Comparison of ENCODE assay signal across 22 cellular contexts in genomic region chr6:54598787-54599309, GRCh38.
DNase-seq lines count a peak whose midpoint lies in the region; ATAC-seq, FAIRE-seq and TF ChIP-seq lines count a peak whose summit lies in the region.
"Had no signal": no experiment of that assay in that cellular context is flagged by ENCODE, and none has a peak within 500 bp of the region (broad histone marks: within the 10 kb centered on the region; RNA-seq: fewer than 3 reads in every experiment).

No MANE protein-coding gene starts in this region.

- H2BK120ac ChIP-seq in IMR-90 (ENCODE audit: low read depth, low read length) = no peak overlapping the region

- no peak overlapping the region for H3K14ac ChIP-seq in IMR-90 (replicated peaks; ENCODE audit: low read depth, low read length)

- H2BK15ac ChIP-seq in IMR-90 (ENCODE audit: low read depth, low read length) = no peak overlapping the region

- no peak overlapping the region for H3K4me2 ChIP-seq in IMR-90 (ENCODE audit: low read depth, low read length)
- H3K4me2 ChIP-seq: SK-N-SH had no signal

- H3K4me1 ChIP-seq in IMR-90 (ENCODE audit: control insufficient read depth, insufficient read depth, low read length) (peaks cover 4% of the 10 kb centered on the region), pancreas (peaks cover 0 to 9% (median 0%) of the 10 kb centered on the region in 3 donors), gastrocnemius medialis (no peaks in the 10 kb centered on the region), mucosa of descending colon (ENCODE audit: low read depth) (no peaks in the 10 kb centered on the region)

- H3K36me3 ChIP-seq in IMR-90 (ENCODE audit: control insufficient read depth, insufficient read depth, low read length) (no peaks in the 10 kb centered on the region), pancreas (no peaks in the 10 kb centered on the region), gastrocnemius medialis (no peaks in the 10 kb centered on the region), mucosa of descending colon (ENCODE audit: low read depth) (no peaks in the 10 kb centered on the region)

- H3K18ac ChIP-seq in IMR-90 (ENCODE audit: low read depth, low read length) = no peak overlapping the region

- no peak for DNase-seq in IMR-90
- peak; percentile 17 for DNase-seq in amniotic epithelial cell (ENCODE audit: low read depth)
- peak in 3 of 6 donors; percentile 12 to 17 (median 16) for DNase-seq in pancreas
- DNase-seq in gastrocnemius medialis = no peak
- no peak for DNase-seq in AG20443 (ENCODE audit: low spot score)
- no peak for DNase-seq in mucosa of descending colon
- DNase-seq: CD8-positive, alpha-beta memory T cell; GF-D8; H9; Karpas-422; MM.1S; NCI-H1092 treated with DMSO at 0.1 percent for 48 hours; NCI-H1694; NCI-H2107; NCI-H226; NCI-H524 treated with DMSO at 0.1 percent for 48 hours; SHP77; SK-N-SH had no signal

- H2AFZ ChIP-seq in IMR-90 (replicated peaks; ENCODE audit: low read length, poor library complexity) = no peak overlapping the region

- TF ChIP-seq POLR2A in IMR-90 (IDR thresholded peaks at IDR 0.05; ENCODE audit: low read depth, low read length) (no peak), gastrocnemius medialis (IDR thresholded peaks at IDR 0.05) (no peak)

- H2AK9ac ChIP-seq in IMR-90 (replicated peaks; ENCODE audit: low read depth, low read length, poor library complexity) = no peak overlapping the region

- ATAC-seq in IMR-90 (ENCODE audit: low read depth) = no peak
- peak; percentile 69 for ATAC-seq in esophagus mucosa
- ATAC-seq in pancreas = peak; percentile 61 to 88 (median 78)
- no peak for ATAC-seq in gastrocnemius medialis
- no peak for ATAC-seq in mucosa of descending colon
- no peak for ATAC-seq in GM18858 (IDR thresholded peaks at IDR 0.05; ENCODE audit: unreplicated experiment)
- ATAC-seq: Panc1 had no signal

- H3K27me3 ChIP-seq in IMR-90 (ENCODE audit: control insufficient read depth, insufficient read depth, low read length) = no peaks in the 10 kb centered on the region
- no peaks in the 10 kb centered on the region for H3K27me3 ChIP-seq in pancreas
- H3K27me3 ChIP-seq in gastrocnemius medialis = no peaks in the 10 kb centered on the region

- dilution Hi-C loops in IMR-90 (cut with HindIII; ENCODE audit: low sequenced_read_pairs, unreplicated experiment) = no loop called here

- no TSS peak for BruUV-seq in IMR-90 (replicated peaks; lab: Mats Ljungman, UMichigan)

- H4K91ac ChIP-seq in IMR-90 (ENCODE audit: insufficient read depth, low read depth, low read length) = no peak overlapping the region

- intact Hi-C loops in IMR-90 (cut with micrococcal nuclease) = no loop called here
- intact Hi-C loops in pancreas (cut with DNase I) = no loop called here
- intact Hi-C loops in gastrocnemius medialis (cut with DNase I; ENCODE audit: low total_unique reads) = no loop called here
- intact Hi-C loops in mucosa of descending colon (cut with DNase I, micrococcal nuclease) = no loop called here

- in situ Hi-C loops in IMR-90 (cut with MboI; ENCODE audit: low sequenced_read_pairs) (no loop called here), gastrocnemius medialis (cut with MboI; ENCODE audit: low sequenced_read_pairs in 4 of 4) (no loop called here)

- H3K27ac ChIP-seq in IMR-90 (ENCODE audit: insufficient read depth, low read length) (no peak overlapping the region), pancreas (no peak overlapping the region), gastrocnemius medialis (no peak overlapping the region)

- no CpG with 5 or more reads among the region's 5 CpGs for WGBS in IMR-90 (ENCODE audit: extremely low coverage in 2 of 2, insufficient read length in 1 of 2), 2 experiments
- WGBS in pancreas, 2 donors = 18 to 22% methylated on average over 5 of the region's 5 CpGs

- no peak overlapping the region for H3K4ac ChIP-seq in IMR-90 (ENCODE audit: low read depth, low read length)

- no peak overlapping the region for H4K5ac ChIP-seq in IMR-90 (ENCODE audit: low read depth, low read length)

- no peaks in the 10 kb centered on the region for H3K79me1 ChIP-seq in IMR-90 (ENCODE audit: low read depth in 1 of 2, low read length in 2 of 2)

- POLR2A ChIA-PET in IMR-90 (lab: Charles Lee; ENCODE audit: unreplicated experiment) = no interaction called here

- no peak for TF ChIP-seq CTCF in IMR-90 (conservative IDR thresholded peaks at IDR 0.05; ENCODE audit: low read depth, low read length)
- no peak for TF ChIP-seq CTCF in pancreas (IDR thresholded peaks at IDR 0.05)
- TF ChIP-seq CTCF in gastrocnemius medialis (IDR thresholded peaks at IDR 0.05 in 4 of 5, conservative IDR thresholded peaks at IDR 0.05 in 1 of 5) = no peak
- TF ChIP-seq CTCF in mucosa of descending colon (IDR thresholded peaks at IDR 0.05) = no peak

- H2BK5ac ChIP-seq in IMR-90 (ENCODE audit: low read depth, low read length, poor library complexity, severe bottlenecking) = no peak overlapping the region

- no peak overlapping the region for H2BK20ac ChIP-seq in IMR-90 (ENCODE audit: low read depth, low read length)

- CTCF ChIA-PET in IMR-90 (lab: Yijun Ruan, JAX) = interaction anchor here (1.2 kb wide), 1 partner anchor 98 kb away, joined by 3 read pairs; no protein-coding TSS in a partner anchor

- H4K20me1 ChIP-seq in IMR-90 (ENCODE audit: insufficient read depth, low read length) = no peaks in the 10 kb centered on the region

- H3K9me1 ChIP-seq in IMR-90 (ENCODE audit: insufficient read depth, low read length) = no peaks in the 10 kb centered on the region

- H3K9ac ChIP-seq in IMR-90 (ENCODE audit: low read depth, low read length) = no peak overlapping the region
- H3K9ac ChIP-seq: SK-N-SH had no signal

- H3K9me3 ChIP-seq in IMR-90 (ENCODE audit: control insufficient read depth, insufficient read depth, low read length) (no peaks in the 10 kb centered on the region), pancreas (no peaks in the 10 kb centered on the region), gastrocnemius medialis (no peaks in the 10 kb centered on the region), mucosa of descending colon (no peaks in the 10 kb centered on the region)
- H3K9me3 ChIP-seq: SK-N-SH had no signal

- H3K4me3 ChIP-seq in IMR-90 (ENCODE audit: insufficient read depth, low read depth, low read length) (no peak overlapping the region), pancreas (no peak overlapping the region), gastrocnemius medialis (no peak overlapping the region), mucosa of descending colon (no peak overlapping the region)

- no peak overlapping the region for H3K56ac ChIP-seq in IMR-90 (ENCODE audit: extremely low read depth, insufficient read depth, low read length)

- TF ChIP-seq RAD21 in IMR-90 (IDR thresholded peaks at IDR 0.05; ENCODE audit: low read length) = no peak

- no peak overlapping the region for H3K23ac ChIP-seq in IMR-90 (ENCODE audit: low read depth, low read length)

- H4K8ac ChIP-seq in IMR-90 (ENCODE audit: low read depth in 2 of 2, low read length in 2 of 2) = no peak overlapping the region

- peak overlapping the region; percentile 24 for H2AK5ac ChIP-seq in IMR-90 (ENCODE audit: low read depth, low read length)

- FAIRE-seq in pancreas (lab: Jason Lieb, UNC) = no peak
- FAIRE-seq: GM12892 had no signal

TF ChIP-seq in IMR-90, 13 proteins besides CTCF, POLR2A, EP300 and RAD21:
- TF ChIP-seq MXI1 (IDR thresholded peaks at IDR 0.05; ENCODE audit: borderline replicate concordance, low read depth, low read length) = no peak
TF ChIP-seq in IMR-90: peak in this region for 0.

Comparison
In these comparisons a context has a peak if more than half of its experiments do, and no peak if none do; other contexts are left out.
1. ATAC-seq: peak in esophagus mucosa (single experiment) and pancreas (4 of 4); none in IMR-90 (single experiment), gastrocnemius medialis (0 of 2), mucosa of descending colon (single experiment) and GM18858 (single experiment).